ENCODE assay signal across 1 cellular context in the genomic region with DNA sequence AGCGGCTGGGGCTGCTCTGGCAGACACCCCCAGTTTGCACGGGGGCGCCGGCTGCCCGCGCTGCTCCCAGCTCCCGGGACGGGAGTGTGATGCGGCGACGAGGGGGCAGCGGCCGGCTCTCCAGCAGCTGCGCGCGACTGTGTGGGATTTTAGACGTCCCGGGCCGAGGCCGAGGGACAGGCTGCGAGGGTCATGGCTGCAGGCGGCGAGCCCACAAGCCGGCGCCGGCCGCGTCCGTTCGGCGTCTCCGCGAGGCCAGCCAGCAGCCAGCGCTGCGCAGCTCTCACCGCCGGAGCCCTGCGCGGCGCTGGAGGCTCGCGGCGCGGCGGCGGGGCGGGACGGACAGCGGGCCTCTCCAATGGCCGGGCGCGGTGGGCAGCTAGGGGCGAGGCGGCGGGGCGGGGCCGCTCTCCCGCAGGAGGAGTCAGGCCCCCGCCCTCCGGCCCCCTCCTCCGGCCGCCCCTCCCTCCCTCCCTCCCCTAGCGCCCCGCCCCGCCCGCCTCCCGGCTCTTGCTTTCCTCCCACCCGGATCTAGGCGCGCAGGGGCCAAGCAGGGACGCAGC.
TF ChIP-seq lines count a peak whose summit lies in the region.

A gene (minus strand): TSS at position 285 of the 563 bp plus-strand sequence. CDS start 310 bp downstream, outside the sequence.

TF ChIP-seq in A549, 52 proteins besides CTCF, POLR2A, EP300 and RAD21 (continued from another document):
- TF ChIP-seq, protein P1, sequence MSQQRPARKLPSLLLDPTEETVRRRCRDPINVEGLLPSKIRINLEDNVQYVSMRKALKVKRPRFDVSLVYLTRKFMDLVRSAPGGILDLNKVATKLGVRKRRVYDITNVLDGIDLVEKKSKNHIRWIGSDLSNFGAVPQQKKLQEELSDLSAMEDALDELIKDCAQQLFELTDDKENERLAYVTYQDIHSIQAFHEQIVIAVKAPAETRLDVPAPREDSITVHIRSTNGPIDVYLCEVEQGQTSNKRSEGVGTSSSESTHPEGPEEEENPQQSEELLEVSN (IDR thresholded peaks at IDR 0.05; ENCODE audit: borderline replicate concordance, low read depth): peak; percentile 79; the same call in 1 of the 2 replicates
- TF ChIP-seq KDM5A (IDR thresholded peaks at IDR 0.05) (no peak), TP53 (CRISPR knock-in tag; IDR thresholded peaks at IDR 0.05) (0 out of 2 replicates have a peak, but pooled peaks have one; percentile 6), ZFP36 (IDR thresholded peaks at IDR 0.05; ENCODE audit: borderline replicate concordance, partially characterized antibody) (no peak), CBX2 (IDR thresholded peaks at IDR 0.05; ENCODE audit: borderline replicate concordance, low read depth) (no peak), HOXB5 (CRISPR knock-in tag; IDR thresholded peaks at IDR 0.05) (no peak), FOSB (CRISPR knock-in tag; IDR thresholded peaks at IDR 0.05) (no peak), HEYL (CRISPR knock-in tag; IDR thresholded peaks at IDR 0.05) (no peak), POLR2AphosphoS2 (conservative IDR thresholded peaks at IDR 0.05; ENCODE audit: low read length) (no peak), NFE2L2 (conservative IDR thresholded peaks at IDR 0.05; ENCODE audit: low read length) (no peak), CHD2 (IDR thresholded peaks at IDR 0.05; ENCODE audit: low read length, partially characterized antibody) (no peak)
- TF ChIP-seq, protein P2, sequence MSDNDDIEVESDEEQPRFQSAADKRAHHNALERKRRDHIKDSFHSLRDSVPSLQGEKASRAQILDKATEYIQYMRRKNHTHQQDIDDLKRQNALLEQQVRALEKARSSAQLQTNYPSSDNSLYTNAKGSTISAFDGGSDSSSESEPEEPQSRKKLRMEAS (IDR thresholded peaks at IDR 0.05): peak; percentile 20
- TF ChIP-seq, protein P3, sequence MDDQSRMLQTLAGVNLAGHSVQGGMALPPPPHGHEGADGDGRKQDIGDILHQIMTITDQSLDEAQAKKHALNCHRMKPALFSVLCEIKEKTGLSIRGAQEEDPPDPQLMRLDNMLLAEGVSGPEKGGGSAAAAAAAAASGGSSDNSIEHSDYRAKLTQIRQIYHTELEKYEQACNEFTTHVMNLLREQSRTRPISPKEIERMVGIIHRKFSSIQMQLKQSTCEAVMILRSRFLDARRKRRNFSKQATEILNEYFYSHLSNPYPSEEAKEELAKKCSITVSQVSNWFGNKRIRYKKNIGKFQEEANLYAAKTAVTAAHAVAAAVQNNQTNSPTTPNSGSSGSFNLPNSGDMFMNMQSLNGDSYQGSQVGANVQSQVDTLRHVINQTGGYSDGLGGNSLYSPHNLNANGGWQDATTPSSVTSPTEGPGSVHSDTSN (IDR thresholded peaks at IDR 0.05): peak; percentile 86; the same call in 1 of the 2 replicates
